ENCODE assay signal across 12 cellular contexts in genomic region chr17:74768763-74769114, GRCh38. TPM values are rescaled to one million over a fixed set of nuclear protein-coding genes. Genes with fewer than 3 reads are reported as not detected.
A peak's percentile ranks its signal among the peaks of the same experiment; 100 is the strongest.
DNase-seq lines count a peak whose midpoint lies in the region; FAIRE-seq and TF ChIP-seq lines count a peak whose summit lies in the region.
"Had no signal": no experiment of that assay in that cellular context is flagged by ENCODE, and none has a peak within 500 bp of the region (broad histone marks: within the 10 kb centered on the region; RNA-seq: fewer than 3 reads in every experiment).

No MANE protein-coding gene starts in this region.

- H3K27me3 ChIP-seq in CD8-positive, alpha-beta memory T cell (ENCODE audit: insufficient read depth, low read length, poor library complexity, severe bottlenecking), result no peaks in the 10 kb centered on the region
- H3K27me3 ChIP-seq in WERI-Rb-1 (ENCODE audit: insufficient read depth, low read depth, severe bottlenecking) (no peaks in the 10 kb centered on the region), esophagus (ENCODE audit: control insufficient read depth in 1 of 2, insufficient read depth in 2 of 2, low read length in 2 of 2) (no peaks in the 10 kb centered on the region), MG63 (no peaks in the 10 kb centered on the region)

- no peak for TF ChIP-seq POLR2A in H54 (IDR thresholded peaks at IDR 0.05; ENCODE audit: low read depth, low read length)

- POLR2A ChIA-PET in CD8-positive, alpha-beta memory T cell (lab: Charles Lee), result no interaction called here

- H3K9me3 Mint-ChIP-seq in CD8-positive, alpha-beta memory T cell, result no peaks in the 10 kb centered on the region
- H3K9me3 Mint-ChIP-seq in osteocyte (ENCODE audit: unreplicated experiment), result no peaks in the 10 kb centered on the region

- H3K27ac ChIP-seq in CD8-positive, alpha-beta memory T cell (ENCODE audit: low read depth, low read length), result no peak overlapping the region
- peak overlapping the region; percentile 21; the same call in 1 of the 2 replicates for H3K27ac ChIP-seq in WERI-Rb-1
- H3K27ac ChIP-seq in esophagus (ENCODE audit: low read depth in 2 of 2, low read length in 1 of 2), result peak overlapping the region; percentile 58

- in situ Hi-C loops in KBM-7 (cut with MboI; ENCODE audit: low pct_unique_long_range_greater_than_20kb, low sequenced_read_pairs), result no loop called here

- WGBS in esophagus, 2 donors, result 78 to 80% methylated on average over 7 of the region's 7 CpGs

- peaks cover 0 to 89% (median 11%) of the 10 kb centered on the region in 3 donors for H3K36me3 Mint-ChIP-seq in CD8-positive, alpha-beta memory T cell
- H3K36me3 Mint-ChIP-seq in osteocyte (ENCODE audit: unreplicated experiment), result peaks cover 33% of the 10 kb centered on the region

- H3K9me3 ChIP-seq in CD8-positive, alpha-beta memory T cell (ENCODE audit: low read length), result no peaks in the 10 kb centered on the region
- H3K9me3 ChIP-seq in WERI-Rb-1 (ENCODE audit: severe bottlenecking), result no peaks in the 10 kb centered on the region
- H3K9me3 ChIP-seq in esophagus (ENCODE audit: control insufficient read depth in 2 of 2, insufficient read depth in 1 of 2, low read depth in 1 of 2, low read length in 1 of 2), result no peaks in the 10 kb centered on the region
- no peaks in the 10 kb centered on the region for H3K9me3 ChIP-seq in MG63

- H3K36me3 ChIP-seq in CD8-positive, alpha-beta memory T cell (ENCODE audit: insufficient read depth, low read length), result peaks cover 68% of the 10 kb centered on the region
- peaks cover 98% of the 10 kb centered on the region for H3K36me3 ChIP-seq in WERI-Rb-1
- peaks cover 25 to 67% of the 10 kb centered on the region in 2 donors for H3K36me3 ChIP-seq in esophagus (ENCODE audit: control insufficient read depth in 2 of 2, insufficient read depth in 2 of 2, low read length in 1 of 2)
- peaks cover 89% of the 10 kb centered on the region for H3K36me3 ChIP-seq in MG63

- peak overlapping the region in 7 of 8 donors; percentile 26 to 88 (median 40) for H3K27ac Mint-ChIP-seq in CD8-positive, alpha-beta memory T cell
- H3K27ac Mint-ChIP-seq in osteocyte (ENCODE audit: unreplicated experiment), result peak overlapping the region; percentile 72

- TF ChIP-seq CTCF in WERI-Rb-1 (IDR thresholded peaks at IDR 0.05; ENCODE audit: low read depth, low read length) (no peak), osteocyte (IDR thresholded peaks at IDR 0.05) (no peak)

- H3K4me1 ChIP-seq in CD8-positive, alpha-beta memory T cell (ENCODE audit: insufficient read depth, low read length), result peaks cover 18% of the 10 kb centered on the region
- peaks cover 15 to 18% of the 10 kb centered on the region in 2 donors for H3K4me1 ChIP-seq in esophagus (ENCODE audit: control insufficient read depth in 2 of 2, insufficient read depth in 2 of 2, low read length in 1 of 2)

- CTCF ChIA-PET in CD8-positive, alpha-beta memory T cell (lab: Charles Lee), result interaction anchor here (1.3 to 13.7 kb wide), 8 partner anchors 11 to 111 kb away, joined by 7 to 214 read pairs (median 26); partner anchors contain the start of genes NHERF1 and RAB37

- no peak overlapping the region for H3K4me3 Mint-ChIP-seq in CD8-positive, alpha-beta memory T cell
- H3K4me3 Mint-ChIP-seq in osteocyte (ENCODE audit: unreplicated experiment), result peak overlapping the region; percentile 19

- H3K4me1 Mint-ChIP-seq in CD8-positive, alpha-beta memory T cell, result peaks cover 37 to 59% (median 45%) of the 10 kb centered on the region in 3 donors
- peaks cover 54% of the 10 kb centered on the region for H3K4me1 Mint-ChIP-seq in osteocyte (ENCODE audit: unreplicated experiment)

- no peak for DNase-seq in CD8-positive, alpha-beta memory T cell
- DNase-seq in WERI-Rb-1, result no peak
- no peak for DNase-seq in osteocyte (ENCODE audit: extremely low spot score, unreplicated experiment)
- no peak for DNase-seq in H54 (ENCODE audit: insufficient read length, low spot score)
- DNase-seq in MG63, result no peak
- DNase-seq in KBM-7, result no peak
- no peak for DNase-seq in NCI-H187 treated with DMSO at 0.1 percent for 48 hours (lab: John Stamatoyannopoulos, UW)
- DNase-seq: dermis blood vessel endothelial cell, DMS 273 treated with DMSO at 0.1 percent for 48 hours, NCI-H1694 treated with DMSO at 0.1 percent for 48 hours had no signal

- H3K27me3 Mint-ChIP-seq in CD8-positive, alpha-beta memory T cell, result peaks cover 0 to 2% of the 10 kb centered on the region in 2 donors
- no peaks in the 10 kb centered on the region for H3K27me3 Mint-ChIP-seq in osteocyte (ENCODE audit: unreplicated experiment)

- no peak overlapping the region for H3K4me3 ChIP-seq in CD8-positive, alpha-beta memory T cell (ENCODE audit: low read length)
- H3K4me3 ChIP-seq in WERI-Rb-1 (ENCODE audit: low read depth, low read length), result no peak overlapping the region
- no peak overlapping the region for H3K4me3 ChIP-seq in esophagus (ENCODE audit: low read depth in 1 of 2, low read length in 2 of 2)
- no peak overlapping the region for H3K4me3 ChIP-seq in MG63

- no peak for FAIRE-seq in H54 (lab: Jason Lieb, UNC)

RNA-seq across cellular contexts. Expression of gene NAT9, which starts 7.4 kb away (rescaled TPM):
- total RNA-seq in CD8-positive, alpha-beta memory T cell, result 10 to 100 TPM; 42.7 to 44.5 TPM
- polyA plus RNA-seq in CD8-positive, alpha-beta memory T cell, result 17.1 TPM
- 10 to 100 TPM; 19.7 to 25.6 TPM for polyA plus RNA-seq in esophagus
- total RNA-seq in osteocyte, result 48.6 and 52.5 TPM in 2 replicates
- total RNA-seq in MG63 (2014; rRNA removed; shearing (Covaris generic); ENCODE audit: low replicate concordance), result 46.8 and 51.6 TPM in 2 replicates

RNA-seq across cellular contexts. Expression of gene NHERF1, which starts 20.3 kb away (rescaled TPM):
- total RNA-seq in CD8-positive, alpha-beta memory T cell, result 100 to 1,000 TPM; 131 to 133 TPM
- polyA plus RNA-seq in CD8-positive, alpha-beta memory T cell, result 674 TPM
- polyA plus RNA-seq in esophagus, result 100 to 1,000 TPM; 108 to 224 TPM
- total RNA-seq in osteocyte, result 117 and 125 TPM in 2 replicates
- total RNA-seq in MG63 (2014; rRNA removed; shearing (Covaris generic); ENCODE audit: low replicate concordance), result 110 and 150 TPM in 2 replicates

RNA-seq across cellular contexts. Expression of gene RAB37, which starts 31.7 kb away (rescaled TPM):
- total RNA-seq in CD8-positive, alpha-beta memory T cell, result 1 to 10 TPM; 5.8 to 6.0 TPM
- polyA plus RNA-seq in CD8-positive, alpha-beta memory T cell, result 125 TPM
- under 1 TPM; 0.66 to 0.86 TPM for polyA plus RNA-seq in esophagus
- not detected in 2 replicates for total RNA-seq in osteocyte
- total RNA-seq in MG63 (2014; rRNA removed; shearing (Covaris generic); ENCODE audit: low replicate concordance), result not detected in 2 replicates

RNA-seq across cellular contexts. Expression of gene CD300LF, which starts 56.0 kb away (rescaled TPM):
- not detected for total RNA-seq in CD8-positive, alpha-beta memory T cell
- polyA plus RNA-seq in CD8-positive, alpha-beta memory T cell, result not detected
- polyA plus RNA-seq in esophagus, result under 1 TPM; 0.04 to 0.14 TPM
- not detected in 2 replicates for total RNA-seq in osteocyte
- total RNA-seq in MG63 (2014; rRNA removed; shearing (Covaris generic); ENCODE audit: low replicate concordance), result not detected in 2 replicates
- total RNA-seq: activated CD8-positive, alpha-beta memory T cell treated with anti-CD3 and anti-CD28 coated beads for 36 hours; dermis blood vessel endothelial cell had no signal
